Comparison of ENCODE assay signal across 1 cellular context in genomic region chr12:64222011-64222765, GRCh38.
TF ChIP-seq lines count a peak whose summit lies in the region.

TSS of gene KICS2 (minus strand) at chr12:64222296. CDS start at chr12:64222237, 59 bp downstream.

TF ChIP-seq in K562, 482 proteins besides CTCF, POLR2A, EP300 and RAD21 (continued from another document and continues in another):
- TF ChIP-seq ZNF398 (CRISPR knock-in tag; IDR thresholded peaks at IDR 0.05) (no peak), ZNF212 (CRISPR knock-in tag; IDR thresholded peaks at IDR 0.05) (no peak), KAT7 (CRISPR knock-in tag; IDR thresholded peaks at IDR 0.05; ENCODE audit: borderline replicate concordance) (peak; percentile 89; the same call in 1 of the 2 replicates), PURB (CRISPR knock-in tag; IDR thresholded peaks at IDR 0.05; ENCODE audit: low read depth) (no peak), ZNF217 (CRISPR knock-in tag; IDR thresholded peaks at IDR 0.05) (no peak), MYC (IDR thresholded peaks at IDR 0.05; ENCODE audit: low read depth, low read length) (peak; percentile 100), MYC (CRISPR knock-in tag; IDR thresholded peaks at IDR 0.05; ENCODE audit: borderline replicate concordance, low read depth) (peak; percentile 98; the same call in 1 of the 2 replicates), NCOA6 (IDR thresholded peaks at IDR 0.05) (peak; percentile 31; the same call in 1 of the 2 replicates), ETS2 (tag; IDR thresholded peaks at IDR 0.05; ENCODE audit: borderline replicate concordance, poor library complexity, severe bottlenecking) (no peak), ELF4 (CRISPR knock-in tag; IDR thresholded peaks at IDR 0.05) (peak; percentile 93), MAX (CRISPR knock-in tag; IDR thresholded peaks at IDR 0.05) (peak; percentile 99), MIER1 (IDR thresholded peaks at IDR 0.05; ENCODE audit: low read depth) (no peak), KLF6 (CRISPR knock-in tag; IDR thresholded peaks at IDR 0.05; ENCODE audit: borderline replicate concordance) (no peak), USF2 (CRISPR knock-in tag; IDR thresholded peaks at IDR 0.05) (peak; percentile 81), ZNF707 (CRISPR knock-in tag; conservative IDR thresholded peaks at IDR 0.05) (peak; percentile 40; the same call in 1 of the 2 replicates), KLF13 (tag; IDR thresholded peaks at IDR 0.05; ENCODE audit: borderline replicate concordance, low read depth) (no peak), ARID4B (CRISPR knock-in tag; IDR thresholded peaks at IDR 0.05) (peak; percentile 99), ZNF609 (CRISPR knock-in tag; IDR thresholded peaks at IDR 0.05; ENCODE audit: borderline replicate concordance) (no peak), CHD7 (IDR thresholded peaks at IDR 0.05; ENCODE audit: low read depth, low read length) (no peak), BMI1 (IDR thresholded peaks at IDR 0.05; ENCODE audit: low read length) (no peak), ZKSCAN8 (CRISPR knock-in tag; IDR thresholded peaks at IDR 0.05) (no peak), PTBP1 (IDR thresholded peaks at IDR 0.05; ENCODE audit: low read depth, low read length) (no peak), NCOA4 (IDR thresholded peaks at IDR 0.05; ENCODE audit: partially characterized antibody) (no peak), ELF1 (tag; IDR thresholded peaks at IDR 0.05) (peak; percentile 99), ZBTB5 (IDR thresholded peaks at IDR 0.05) (no peak)
